8 cellular contexts compared by ENCODE assay signal in genomic region chr3:4978966-4979400, GRCh38. TPM values are rescaled to one million over a fixed set of nuclear protein-coding genes. Genes with fewer than 3 reads are reported as not detected.
A peak's percentile ranks its signal among the peaks of the same experiment; 100 is the strongest.
DNase-seq lines count a peak whose midpoint lies in the region; ATAC-seq and TF ChIP-seq lines count a peak whose summit lies in the region.

No MANE protein-coding gene starts in this region.

- H3K27me3 ChIP-seq in H9 (ENCODE audit: insufficient read depth, low read length) (no peaks in the 10 kb centered on the region; the same call in 1 of the 2 replicates), Loucy (ENCODE audit: insufficient read depth, low read length, poor library complexity, severe bottlenecking) (no peaks in the 10 kb centered on the region), adrenal gland (no peaks in the 10 kb centered on the region), aorta (ENCODE audit: control insufficient read depth in 1 of 2, insufficient read depth in 2 of 2, low read length in 1 of 2) (no peaks in the 10 kb centered on the region)

- no peak overlapping the region for H3K27ac Mint-ChIP-seq in H9

- no peak overlapping the region for H3K23ac ChIP-seq in H9 (ENCODE audit: insufficient read length, low read depth, low read length)

- intact Hi-C loops in adrenal gland (cut with DNase I) (loop anchor here (5.0 to 10.0 kb wide), 3 partner anchors 74 to 257 kb away; no protein-coding TSS in a partner anchor), left cardiac atrium (cut with DNase I) (loop anchor here in 1 of 2 donors (10.0 kb wide), 1 partner anchor 104 kb away; no protein-coding TSS in a partner anchor), posterior vena cava (cut with DNase I) (loop anchor here in 1 of 2 donors (5.0 kb wide), 2 partner anchors 48 to 152 kb away; no protein-coding TSS in a partner anchor), aorta (cut with DNase I) (loop anchor here (1.0 to 5.0 kb wide), 6 partner anchors 47 to 257 kb away; no protein-coding TSS in a partner anchor)

- no peak overlapping the region for H3K56ac ChIP-seq in H9 (ENCODE audit: insufficient read length, low read depth, low read length)

- no peak overlapping the region for H2BK20ac ChIP-seq in H9 (ENCODE audit: low read depth, low read length, poor library complexity, severe bottlenecking)

- DNase-seq in GM04504 (ENCODE audit: low read depth): peak; percentile 93
- DNase-seq in H9: peak; percentile 85
- DNase-seq in SW 1271 (lab: John Stamatoyannopoulos, UW): peak; percentile 94 to 96
- DNase-seq in adrenal gland: peak; percentile 97 to 99 (median 99)
- DNase-seq in left cardiac atrium: peak; percentile 97
- peak; percentile 99 for DNase-seq in posterior vena cava (ENCODE audit: low spot score)
- peak; percentile 97 to 98 for DNase-seq in aorta

- H3K36me3 Mint-ChIP-seq in H9 (ENCODE audit: insufficient read depth in 1 of 3, low read depth in 3 of 3): peaks cover 3 to 12% (median 7%) of the 10 kb centered on the region in 3 experiments; a peak in 5 of 7 replicates

- H2BK15ac ChIP-seq in H9 (ENCODE audit: low read depth, low read length): no peak overlapping the region

- H2AFZ ChIP-seq in H9 (ENCODE audit: low read length) (no peak overlapping the region), Loucy (ENCODE audit: low read length) (peak overlapping the region; percentile 80; the same call in 1 of the 2 replicates)

- no CpG with 5 or more reads among the region's 27 CpGs for WGBS in H9 (ENCODE audit: extremely low coverage, insufficient read length, low lambda C conversion rate)
- WGBS in adrenal gland, 4 donors: 0 to 2% (median 1%) methylated on average over 7 to 27 of the region's 27 CpGs
- whole genome bisulfite sequencing in aorta, 2 donors: 0 to 1% methylated on average over 17 to 27 of the region's 27 CpGs

- no peak overlapping the region for H3K14ac ChIP-seq in H9 (ENCODE audit: insufficient read depth, low read length)

- no peak overlapping the region for H3K4ac ChIP-seq in H9 (ENCODE audit: low read depth, low read length)

- H3K79me2 ChIP-seq in H9 (ENCODE audit: insufficient read depth, low read length): no peaks in the 10 kb centered on the region
- H3K79me2 ChIP-seq in Loucy (ENCODE audit: insufficient read depth, low read length): peaks cover 46% of the 10 kb centered on the region

- H3K36me3 ChIP-seq in Loucy (ENCODE audit: insufficient read depth, low read length): peaks cover 22% of the 10 kb centered on the region; the same call in 1 of the 2 replicates
- H3K36me3 ChIP-seq in adrenal gland (replicated peaks in 1 of 2): peaks cover 0 to 28% of the 10 kb centered on the region in 2 donors
- H3K36me3 ChIP-seq in aorta (ENCODE audit: control insufficient read depth in 1 of 2, insufficient read depth in 2 of 2, low read length in 1 of 2): no peaks in the 10 kb centered on the region

- no peak overlapping the region for H4K8ac ChIP-seq in H9 (replicated peaks; ENCODE audit: insufficient read length, low read depth, low read length)

- TF ChIP-seq CTCF in H9 (conservative IDR thresholded peaks at IDR 0.05) (no peak), Loucy (conservative IDR thresholded peaks at IDR 0.05; ENCODE audit: low read length) (no peak), adrenal gland (IDR thresholded peaks at IDR 0.05) (no peak)

- no peak overlapping the region for H2BK5ac ChIP-seq in H9 (ENCODE audit: insufficient read length, low read length)

- H3K27me3 Mint-ChIP-seq in H9 (ENCODE audit: low read depth): peaks cover 56% of the 10 kb centered on the region

- H3K79me1 ChIP-seq in H9 (ENCODE audit: insufficient read depth, low read depth, low read length, poor library complexity, severe bottlenecking): no peaks in the 10 kb centered on the region

- no peaks in the 10 kb centered on the region for H4K20me1 ChIP-seq in H9 (ENCODE audit: control insufficient read depth, insufficient read depth, insufficient read length)
- H4K20me1 ChIP-seq in Loucy (ENCODE audit: insufficient read depth, low read length, poor library complexity, severe bottlenecking): peaks cover 28% of the 10 kb centered on the region

- no peak overlapping the region for H4K91ac ChIP-seq in H9 (ENCODE audit: insufficient read length, low read depth, low read length)

- H3K9me3 ChIP-seq in H9 (ENCODE audit: control insufficient read depth, low read depth, low read length) (no peaks in the 10 kb centered on the region), Loucy (ENCODE audit: insufficient read depth, low read depth, low read length) (no peaks in the 10 kb centered on the region), adrenal gland (replicated peaks in 1 of 3) (no peaks in the 10 kb centered on the region), aorta (ENCODE audit: control insufficient read depth, low read length) (no peaks in the 10 kb centered on the region)

- no peak for TF ChIP-seq POLR2A in adrenal gland (IDR thresholded peaks at IDR 0.05)

- H3K27ac ChIP-seq in H9 (ENCODE audit: insufficient read length, low read depth, low read length): no peak overlapping the region
- H3K27ac ChIP-seq in adrenal gland: peak overlapping the region; percentile 98 to 100 (median 99)
- H3K27ac ChIP-seq in aorta (ENCODE audit: low read depth in 1 of 2, low read length in 2 of 2): peak overlapping the region; percentile 87 to 98

- peaks cover 7% of the 10 kb centered on the region; the same call in 1 of the 2 replicates for H3F3A ChIP-seq in Loucy (ENCODE audit: low read depth)

- H3T11ph ChIP-seq in H9 (ENCODE audit: low read length): no peak overlapping the region

- H3K4me2 ChIP-seq in H9 (ENCODE audit: insufficient read depth, insufficient read length, low read length) (peak overlapping the region; percentile 94), Loucy (ENCODE audit: low read depth, low read length, poor library complexity, severe bottlenecking) (peak overlapping the region; percentile 98)

- peak overlapping the region; percentile 76 to 93 for H3K4me3 Mint-ChIP-seq in H9

- no peak overlapping the region for H2BK120ac ChIP-seq in H9 (ENCODE audit: low read depth, low read length, poor library complexity, severe bottlenecking)

- peak overlapping the region; percentile 88 for H3K4me3 ChIP-seq in Loucy (ENCODE audit: low read length, poor library complexity, severe bottlenecking)
- H3K4me3 ChIP-seq in adrenal gland: peak overlapping the region in 2 of 4 donors; percentile 58 to 87
- H3K4me3 ChIP-seq in aorta (ENCODE audit: low read length in 2 of 2): peak overlapping the region; percentile 50 to 75

- H3K4me1 Mint-ChIP-seq in H9: peaks cover 39 to 41% of the 10 kb centered on the region in 2 experiments

- ATAC-seq in left cardiac atrium (peak; percentile 64 to 68), aorta (ENCODE audit: low FRiP score) (peak; percentile 83)

- H3K9ac ChIP-seq in H9 (ENCODE audit: extremely low read depth, insufficient read length, low read length): no peak overlapping the region
- peak overlapping the region; percentile 96 for H3K9ac ChIP-seq in Loucy (ENCODE audit: low read depth, low read length, poor library complexity, severe bottlenecking)

- no peak overlapping the region for H2AK5ac ChIP-seq in H9 (ENCODE audit: insufficient read length, low read length)

- H3K9me2 ChIP-seq in Loucy (replicated peaks; ENCODE audit: low read depth, low read length): no peaks in the 10 kb centered on the region

- peaks cover 37% of the 10 kb centered on the region for H3K23me2 ChIP-seq in H9 (ENCODE audit: insufficient read length, low read depth, low read length, poor library complexity, severe bottlenecking)

- no peak overlapping the region for H4K5ac ChIP-seq in H9 (ENCODE audit: insufficient read length, low read depth, low read length)

- no peak overlapping the region for H2BK12ac ChIP-seq in H9 (ENCODE audit: insufficient read length, low read depth, low read length)

- no peaks in the 10 kb centered on the region; a peak in 1 of 5 replicates for H3K9me3 Mint-ChIP-seq in H9

- H3K4me1 ChIP-seq in H9 (ENCODE audit: insufficient read depth, low read length) (peaks cover 3% of the 10 kb centered on the region), Loucy (ENCODE audit: insufficient read depth, low read length, poor library complexity, severe bottlenecking) (peaks cover 45% of the 10 kb centered on the region), adrenal gland (replicated peaks in 1 of 2) (peaks cover 34 to 35% of the 10 kb centered on the region in 2 donors), aorta (ENCODE audit: control insufficient read depth in 1 of 2, insufficient read depth in 2 of 2, low read length in 2 of 2) (no peaks in the 10 kb centered on the region)

- no peak overlapping the region for H3K18ac ChIP-seq in H9 (ENCODE audit: insufficient read length, low read depth, low read length)

RNA-seq across cellular contexts. Expression of gene BHLHE40, which starts 0.3 kb away (rescaled TPM):
- total RNA-seq in H9 (2021): 3.9 and 4.1 TPM in 2 replicates
- total RNA-seq in adrenal gland: 100 to 1,000 TPM in 4 of 8 donors, 10 to 100 TPM in 4; 57.2 to 224 (median 118) TPM
- polyA plus RNA-seq in adrenal gland: 10 to 100 TPM; 19.1 to 50.2 (median 49.8) TPM
- 10 to 100 TPM; 31.1 to 85.6 TPM for total RNA-seq in left cardiac atrium
- total RNA-seq in posterior vena cava: 10 to 100 TPM; 87.8 to 89.9 TPM
- 100 to 1,000 TPM in 1 of 2 donors, 10 to 100 TPM in 1; 90.1 to 181 TPM for total RNA-seq in aorta
- polyA plus RNA-seq in aorta: 10 to 100 TPM; 15.2 to 35.6 TPM
